ENCODE assay signal across 1 cellular context in the genomic region with DNA sequence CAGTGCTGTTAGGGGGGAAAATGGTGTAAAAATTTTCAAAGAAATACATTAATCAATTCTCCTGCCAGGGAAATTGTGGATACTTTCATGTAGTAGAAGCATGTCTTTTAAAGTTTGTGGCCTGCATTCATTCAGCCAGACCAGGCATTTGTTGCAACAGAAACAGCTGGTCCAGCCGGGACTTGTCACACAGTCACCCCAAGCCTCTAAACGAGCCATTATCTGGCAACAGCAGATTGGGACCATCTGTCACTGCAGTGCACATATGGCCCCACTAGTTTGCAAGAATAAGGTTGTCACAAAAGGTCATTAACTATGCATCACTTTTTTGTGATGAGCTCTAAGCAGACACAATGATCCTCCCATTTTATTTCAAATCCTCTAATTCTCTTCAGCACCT.
A peak's percentile ranks its signal among the peaks of the same experiment; 100 is the strongest.
TF ChIP-seq lines count a peak whose summit lies in the region.

No MANE protein-coding gene starts in this region.

TF ChIP-seq in K562, 482 proteins besides CTCF, POLR2A, EP300 and RAD21 (continued from another document and continues in another):
- TF ChIP-seq, protein P1, sequence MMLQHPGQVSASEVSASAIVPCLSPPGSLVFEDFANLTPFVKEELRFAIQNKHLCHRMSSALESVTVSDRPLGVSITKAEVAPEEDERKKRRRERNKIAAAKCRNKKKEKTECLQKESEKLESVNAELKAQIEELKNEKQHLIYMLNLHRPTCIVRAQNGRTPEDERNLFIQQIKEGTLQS (IDR thresholded peaks at IDR 0.05) = 0 out of 2 replicates have a peak, but pooled peaks have one; percentile 16
- TF ChIP-seq, protein P1 (CRISPR knock-in tag; conservative IDR thresholded peaks at IDR 0.05) = no peak
- TF ChIP-seq CBFA2T2 (conservative IDR thresholded peaks at IDR 0.05) (peak; percentile 89), POLR2G (IDR thresholded peaks at IDR 0.05; ENCODE audit: low read depth, low read length) (no peak), HLTF (IDR thresholded peaks at IDR 0.05) (no peak), TSC22D4 (tag; IDR thresholded peaks at IDR 0.05) (no peak), L3MBTL2 (IDR thresholded peaks at IDR 0.05) (no peak), CSDE1 (IDR thresholded peaks at IDR 0.05) (no peak), ZNF668 (CRISPR knock-in tag; IDR thresholded peaks at IDR 0.05) (no peak), CREBBP (IDR thresholded peaks at IDR 0.05; ENCODE audit: low read depth, low read length) (no peak), CREM (IDR thresholded peaks at IDR 0.05; ENCODE audit: low read depth) (no peak), TCFL5 (CRISPR knock-in tag; conservative IDR thresholded peaks at IDR 0.05) (no peak), LARP7 (IDR thresholded peaks at IDR 0.05) (no peak), MTA3 (IDR thresholded peaks at IDR 0.05; ENCODE audit: borderline replicate concordance) (no peak), RBM39 (optimal IDR thresholded peaks at IDR 0.05; ENCODE audit: low read depth, low read length) (no peak), HDAC8 (tag; IDR thresholded peaks at IDR 0.05) (no peak), PML (IDR thresholded peaks at IDR 0.05; ENCODE audit: low read length) (0 out of 2 replicates have a peak, but pooled peaks have one; percentile 45), SMAD1 (IDR thresholded peaks at IDR 0.05; ENCODE audit: low read depth, low read length, partially characterized antibody) (no peak), KDM5B (IDR thresholded peaks at IDR 0.05; ENCODE audit: insufficient replicate concordance, low read depth, low read length) (no peak), CREB1 (IDR thresholded peaks at IDR 0.05) (no peak), CREB1 (CRISPR knock-in tag; IDR thresholded peaks at IDR 0.05) (no peak), CBFA2T3 (IDR thresholded peaks at IDR 0.05) (peak; percentile 91), FOXM1 (IDR thresholded peaks at IDR 0.05; ENCODE audit: low read depth) (peak; percentile 47; the same call in 1 of the 2 replicates), FOXM1 (CRISPR knock-in tag; IDR thresholded peaks at IDR 0.05; ENCODE audit: low read depth) (no peak), ETV6 (IDR thresholded peaks at IDR 0.05; ENCODE audit: borderline replicate concordance in 1 of 2, low read depth in 2 of 2, low read length in 1 of 2) (no peak), ETV6 (CRISPR knock-in tag; IDR thresholded peaks at IDR 0.05; ENCODE audit: borderline replicate concordance) (no peak), SMAD4 (CRISPR knock-in tag; conservative IDR thresholded peaks at IDR 0.05) (peak; percentile 52; the same call in 1 of the 2 replicates), DPF2 (IDR thresholded peaks at IDR 0.05) (no peak)
- TF ChIP-seq, protein P2, sequence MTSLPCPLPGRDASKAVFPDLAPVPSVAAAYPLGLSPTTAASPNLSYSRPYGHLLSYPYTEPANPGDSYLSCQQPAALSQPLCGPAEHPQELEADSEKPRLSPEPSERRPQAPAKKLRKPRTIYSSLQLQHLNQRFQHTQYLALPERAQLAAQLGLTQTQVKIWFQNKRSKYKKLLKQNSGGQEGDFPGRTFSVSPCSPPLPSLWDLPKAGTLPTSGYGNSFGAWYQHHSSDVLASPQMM (CRISPR knock-in tag; IDR thresholded peaks at IDR 0.05) = no peak
- TF ChIP-seq, protein P3, sequence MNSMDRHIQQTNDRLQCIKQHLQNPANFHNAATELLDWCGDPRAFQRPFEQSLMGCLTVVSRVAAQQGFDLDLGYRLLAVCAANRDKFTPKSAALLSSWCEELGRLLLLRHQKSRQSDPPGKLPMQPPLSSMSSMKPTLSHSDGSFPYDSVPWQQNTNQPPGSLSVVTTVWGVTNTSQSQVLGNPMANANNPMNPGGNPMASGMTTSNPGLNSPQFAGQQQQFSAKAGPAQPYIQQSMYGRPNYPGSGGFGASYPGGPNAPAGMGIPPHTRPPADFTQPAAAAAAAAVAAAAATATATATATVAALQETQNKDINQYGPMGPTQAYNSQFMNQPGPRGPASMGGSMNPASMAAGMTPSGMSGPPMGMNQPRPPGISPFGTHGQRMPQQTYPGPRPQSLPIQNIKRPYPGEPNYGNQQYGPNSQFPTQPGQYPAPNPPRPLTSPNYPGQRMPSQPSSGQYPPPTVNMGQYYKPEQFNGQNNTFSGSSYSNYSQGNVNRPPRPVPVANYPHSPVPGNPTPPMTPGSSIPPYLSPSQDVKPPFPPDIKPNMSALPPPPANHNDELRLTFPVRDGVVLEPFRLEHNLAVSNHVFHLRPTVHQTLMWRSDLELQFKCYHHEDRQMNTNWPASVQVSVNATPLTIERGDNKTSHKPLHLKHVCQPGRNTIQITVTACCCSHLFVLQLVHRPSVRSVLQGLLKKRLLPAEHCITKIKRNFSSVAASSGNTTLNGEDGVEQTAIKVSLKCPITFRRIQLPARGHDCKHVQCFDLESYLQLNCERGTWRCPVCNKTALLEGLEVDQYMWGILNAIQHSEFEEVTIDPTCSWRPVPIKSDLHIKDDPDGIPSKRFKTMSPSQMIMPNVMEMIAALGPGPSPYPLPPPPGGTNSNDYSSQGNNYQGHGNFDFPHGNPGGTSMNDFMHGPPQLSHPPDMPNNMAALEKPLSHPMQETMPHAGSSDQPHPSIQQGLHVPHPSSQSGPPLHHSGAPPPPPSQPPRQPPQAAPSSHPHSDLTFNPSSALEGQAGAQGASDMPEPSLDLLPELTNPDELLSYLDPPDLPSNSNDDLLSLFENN (IDR thresholded peaks at IDR 0.05; ENCODE audit: low read depth in 2 of 2, low read length in 2 of 2) = peak in 1 of 2 experiments; percentile 61; a peak in 1 of 4 replicates
- TF ChIP-seq, protein P4, sequence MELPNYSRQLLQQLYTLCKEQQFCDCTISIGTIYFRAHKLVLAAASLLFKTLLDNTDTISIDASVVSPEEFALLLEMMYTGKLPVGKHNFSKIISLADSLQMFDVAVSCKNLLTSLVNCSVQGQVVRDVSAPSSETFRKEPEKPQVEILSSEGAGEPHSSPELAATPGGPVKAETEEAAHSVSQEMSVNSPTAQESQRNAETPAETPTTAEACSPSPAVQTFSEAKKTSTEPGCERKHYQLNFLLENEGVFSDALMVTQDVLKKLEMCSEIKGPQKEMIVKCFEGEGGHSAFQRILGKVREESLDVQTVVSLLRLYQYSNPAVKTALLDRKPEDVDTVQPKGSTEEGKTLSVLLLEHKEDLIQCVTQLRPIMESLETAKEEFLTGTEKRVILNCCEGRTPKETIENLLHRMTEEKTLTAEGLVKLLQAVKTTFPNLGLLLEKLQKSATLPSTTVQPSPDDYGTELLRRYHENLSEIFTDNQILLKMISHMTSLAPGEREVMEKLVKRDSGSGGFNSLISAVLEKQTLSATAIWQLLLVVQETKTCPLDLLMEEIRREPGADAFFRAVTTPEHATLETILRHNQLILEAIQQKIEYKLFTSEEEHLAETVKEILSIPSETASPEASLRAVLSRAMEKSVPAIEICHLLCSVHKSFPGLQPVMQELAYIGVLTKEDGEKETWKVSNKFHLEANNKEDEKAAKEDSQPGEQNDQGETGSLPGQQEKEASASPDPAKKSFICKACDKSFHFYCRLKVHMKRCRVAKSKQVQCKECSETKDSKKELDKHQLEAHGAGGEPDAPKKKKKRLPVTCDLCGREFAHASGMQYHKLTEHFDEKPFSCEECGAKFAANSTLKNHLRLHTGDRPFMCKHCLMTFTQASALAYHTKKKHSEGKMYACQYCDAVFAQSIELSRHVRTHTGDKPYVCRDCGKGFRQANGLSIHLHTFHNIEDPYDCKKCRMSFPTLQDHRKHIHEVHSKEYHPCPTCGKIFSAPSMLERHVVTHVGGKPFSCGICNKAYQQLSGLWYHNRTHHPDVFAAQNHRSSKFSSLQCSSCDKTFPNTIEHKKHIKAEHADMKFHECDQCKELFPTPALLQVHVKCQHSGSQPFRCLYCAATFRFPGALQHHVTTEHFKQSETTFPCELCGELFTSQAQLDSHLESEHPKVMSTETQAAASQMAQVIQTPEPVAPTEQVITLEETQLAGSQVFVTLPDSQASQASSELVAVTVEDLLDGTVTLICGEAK (IDR thresholded peaks at IDR 0.05) = no peak
- TF ChIP-seq, protein P4 (CRISPR knock-in tag; IDR thresholded peaks at IDR 0.05) = no peak
- TF ChIP-seq, protein P5, sequence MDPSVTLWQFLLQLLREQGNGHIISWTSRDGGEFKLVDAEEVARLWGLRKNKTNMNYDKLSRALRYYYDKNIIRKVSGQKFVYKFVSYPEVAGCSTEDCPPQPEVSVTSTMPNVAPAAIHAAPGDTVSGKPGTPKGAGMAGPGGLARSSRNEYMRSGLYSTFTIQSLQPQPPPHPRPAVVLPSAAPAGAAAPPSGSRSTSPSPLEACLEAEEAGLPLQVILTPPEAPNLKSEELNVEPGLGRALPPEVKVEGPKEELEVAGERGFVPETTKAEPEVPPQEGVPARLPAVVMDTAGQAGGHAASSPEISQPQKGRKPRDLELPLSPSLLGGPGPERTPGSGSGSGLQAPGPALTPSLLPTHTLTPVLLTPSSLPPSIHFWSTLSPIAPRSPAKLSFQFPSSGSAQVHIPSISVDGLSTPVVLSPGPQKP (CRISPR knock-in tag; IDR thresholded peaks at IDR 0.05) = no peak
- TF ChIP-seq, protein P6, sequence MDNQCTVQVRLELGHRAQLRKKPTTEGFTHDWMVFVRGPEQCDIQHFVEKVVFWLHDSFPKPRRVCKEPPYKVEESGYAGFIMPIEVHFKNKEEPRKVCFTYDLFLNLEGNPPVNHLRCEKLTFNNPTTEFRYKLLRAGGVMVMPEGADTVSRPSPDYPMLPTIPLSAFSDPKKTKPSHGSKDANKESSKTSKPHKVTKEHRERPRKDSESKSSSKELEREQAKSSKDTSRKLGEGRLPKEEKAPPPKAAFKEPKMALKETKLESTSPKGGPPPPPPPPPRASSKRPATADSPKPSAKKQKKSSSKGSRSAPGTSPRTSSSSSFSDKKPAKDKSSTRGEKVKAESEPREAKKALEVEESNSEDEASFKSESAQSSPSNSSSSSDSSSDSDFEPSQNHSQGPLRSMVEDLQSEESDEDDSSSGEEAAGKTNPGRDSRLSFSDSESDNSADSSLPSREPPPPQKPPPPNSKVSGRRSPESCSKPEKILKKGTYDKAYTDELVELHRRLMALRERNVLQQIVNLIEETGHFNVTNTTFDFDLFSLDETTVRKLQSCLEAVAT (IDR thresholded peaks at IDR 0.05) = no peak
- TF ChIP-seq, protein P7, sequence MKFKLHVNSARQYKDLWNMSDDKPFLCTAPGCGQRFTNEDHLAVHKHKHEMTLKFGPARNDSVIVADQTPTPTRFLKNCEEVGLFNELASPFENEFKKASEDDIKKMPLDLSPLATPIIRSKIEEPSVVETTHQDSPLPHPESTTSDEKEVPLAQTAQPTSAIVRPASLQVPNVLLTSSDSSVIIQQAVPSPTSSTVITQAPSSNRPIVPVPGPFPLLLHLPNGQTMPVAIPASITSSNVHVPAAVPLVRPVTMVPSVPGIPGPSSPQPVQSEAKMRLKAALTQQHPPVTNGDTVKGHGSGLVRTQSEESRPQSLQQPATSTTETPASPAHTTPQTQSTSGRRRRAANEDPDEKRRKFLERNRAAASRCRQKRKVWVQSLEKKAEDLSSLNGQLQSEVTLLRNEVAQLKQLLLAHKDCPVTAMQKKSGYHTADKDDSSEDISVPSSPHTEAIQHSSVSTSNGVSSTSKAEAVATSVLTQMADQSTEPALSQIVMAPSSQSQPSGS (CRISPR knock-in tag; IDR thresholded peaks at IDR 0.05) = no peak
- TF ChIP-seq, protein P8, sequence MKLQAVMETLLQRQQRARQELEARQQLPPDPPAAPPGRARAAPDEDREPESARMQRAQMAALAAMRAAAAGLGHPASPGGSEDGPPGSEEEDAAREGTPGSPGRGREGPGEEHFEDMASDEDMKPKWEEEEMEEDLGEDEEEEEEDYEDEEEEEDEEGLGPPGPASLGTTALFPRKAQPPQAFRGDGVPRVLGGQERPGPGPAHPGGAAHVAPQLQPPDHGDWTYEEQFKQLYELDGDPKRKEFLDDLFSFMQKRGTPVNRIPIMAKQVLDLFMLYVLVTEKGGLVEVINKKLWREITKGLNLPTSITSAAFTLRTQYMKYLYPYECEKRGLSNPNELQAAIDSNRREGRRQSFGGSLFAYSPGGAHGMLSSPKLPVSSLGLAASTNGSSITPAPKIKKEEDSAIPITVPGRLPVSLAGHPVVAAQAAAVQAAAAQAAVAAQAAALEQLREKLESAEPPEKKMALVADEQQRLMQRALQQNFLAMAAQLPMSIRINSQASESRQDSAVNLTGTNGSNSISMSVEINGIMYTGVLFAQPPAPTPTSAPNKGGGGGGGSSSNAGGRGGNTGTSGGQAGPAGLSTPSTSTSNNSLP (IDR thresholded peaks at IDR 0.05; ENCODE audit: borderline replicate concordance, low read depth, low read length) = no peak
- TF ChIP-seq, protein P9, sequence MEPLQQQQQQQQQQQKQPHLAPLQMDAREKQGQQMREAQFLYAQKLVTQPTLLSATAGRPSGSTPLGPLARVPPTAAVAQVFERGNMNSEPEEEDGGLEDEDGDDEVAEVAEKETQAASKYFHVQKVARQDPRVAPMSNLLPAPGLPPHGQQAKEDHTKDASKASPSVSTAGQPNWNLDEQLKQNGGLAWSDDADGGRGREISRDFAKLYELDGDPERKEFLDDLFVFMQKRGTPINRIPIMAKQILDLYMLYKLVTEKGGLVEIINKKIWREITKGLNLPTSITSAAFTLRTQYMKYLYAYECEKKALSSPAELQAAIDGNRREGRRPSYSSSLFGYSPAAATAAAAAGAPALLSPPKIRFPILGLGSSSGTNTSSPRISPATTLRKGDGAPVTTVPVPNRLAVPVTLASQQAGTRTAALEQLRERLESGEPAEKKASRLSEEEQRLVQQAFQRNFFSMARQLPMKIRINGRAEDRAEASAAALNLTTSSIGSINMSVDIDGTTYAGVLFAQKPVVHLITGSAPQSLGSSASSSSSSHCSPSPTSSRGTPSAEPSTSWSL (CRISPR knock-in tag; IDR thresholded peaks at IDR 0.05; ENCODE audit: borderline replicate concordance) = no peak
